ENCODE assay signal across 9 cellular contexts in genomic region chr2:237435844-237436590, GRCh38. TPM values are rescaled to one million over a fixed set of nuclear protein-coding genes. Genes with fewer than 3 reads are reported as not detected.
DNase-seq lines count a peak whose midpoint lies in the region; ATAC-seq and TF ChIP-seq lines count a peak whose summit lies in the region.
"Had no signal": no experiment of that assay in that cellular context is flagged by ENCODE, and none has a peak within 500 bp of the region (broad histone marks: within the 10 kb centered on the region; RNA-seq: fewer than 3 reads in every experiment).

No MANE protein-coding gene starts in this region.

- peak overlapping the region; percentile 48 for H3K27ac ChIP-seq in CD4-positive, alpha-beta T cell (ENCODE audit: low read depth, low read length)
- H3K27ac ChIP-seq in RWPE2 (ENCODE audit: poor library complexity, severe bottlenecking), result peak overlapping the region; percentile 94

- CTCF ChIA-PET in CD4-positive, alpha-beta T cell (lab: Charles Lee), result interaction anchor here (1.2 to 5.2 kb wide), 3 partner anchors 14 to 40 kb away, joined by 3 to 47 read pairs (median 21); no protein-coding TSS in a partner anchor

- H3K36me3 Mint-ChIP-seq in CD4-positive, alpha-beta T cell (ENCODE audit: low read depth), result no peaks in the 10 kb centered on the region

- H3K36me3 ChIP-seq in RWPE2 (ENCODE audit: low read depth), result no peaks in the 10 kb centered on the region

- peak overlapping the region; percentile 83 for H3K27ac Mint-ChIP-seq in CD4-positive, alpha-beta T cell

- ATAC-seq in CD4-positive, alpha-beta T cell (ENCODE audit: poor library complexity), result no peak
- ATAC-seq in RWPE2 (ENCODE audit: low read depth) (no peak), sciatic nerve (peak; percentile 94), HG03196 (IDR thresholded peaks at IDR 0.05; ENCODE audit: unreplicated experiment) (no peak)

- TF ChIP-seq CTCF in CD4-positive, alpha-beta T cell (IDR thresholded peaks at IDR 0.05), result no peak
- TF ChIP-seq CTCF in RWPE2 (IDR thresholded peaks at IDR 0.05; ENCODE audit: poor library complexity, severe bottlenecking) (no peak), fibroblast of the aortic adventitia (IDR thresholded peaks at IDR 0.05; ENCODE audit: insufficient read depth, low read length) (no peak)

- H3K9me3 Mint-ChIP-seq in CD4-positive, alpha-beta T cell, result no peaks in the 10 kb centered on the region

- no peaks in the 10 kb centered on the region for H3K9me3 ChIP-seq in CD4-positive, alpha-beta T cell (ENCODE audit: control insufficient read depth, low read length)
- no peaks in the 10 kb centered on the region for H3K9me3 ChIP-seq in RWPE2 (ENCODE audit: severe bottlenecking)

- no peaks in the 10 kb centered on the region for H3K27me3 Mint-ChIP-seq in CD4-positive, alpha-beta T cell

- peaks cover 85% of the 10 kb centered on the region for H3K4me1 Mint-ChIP-seq in CD4-positive, alpha-beta T cell (ENCODE audit: low read depth)

- intact Hi-C loops in CD4-positive, alpha-beta T cell (cut with DNase I, micrococcal nuclease), result loop anchor here in 1 of 2 experiments (2.0 to 10.0 kb wide), 2 partner anchors 15 to 239 kb away; no protein-coding TSS in a partner anchor
- intact Hi-C loops in sciatic nerve (cut with DNase I), result no loop called here

- H3K4me3 ChIP-seq in RWPE2 (ENCODE audit: severe bottlenecking) (no peak overlapping the region), fibroblast of the aortic adventitia (ENCODE audit: low read depth, low read length) (no peak overlapping the region)

- POLR2A ChIA-PET in CD4-positive, alpha-beta T cell (lab: Charles Lee), result interaction anchor here (1.9 kb wide), 1 partner anchor 40 kb away, joined by 7 read pairs; no protein-coding TSS in a partner anchor

- no peak for DNase-seq in CD4-positive, alpha-beta T cell
- DNase-seq in RWPE2 (ENCODE audit: low spot score) (no peak), fibroblast of the aortic adventitia (ENCODE audit: low read depth) (peak; percentile 83), sciatic nerve (ENCODE audit: low spot score) (no peak), SW 1271 (lab: John Stamatoyannopoulos, UW) (no peak), iPS-NIHi7 (ENCODE audit: extremely low spot score) (no peak), NCI-H1092 (lab: John Stamatoyannopoulos, UW) (no peak)
- DNase-seq: glutamatergic neuron had no signal

- H3K4me3 Mint-ChIP-seq in CD4-positive, alpha-beta T cell, result peak overlapping the region; percentile 40

- no peaks in the 10 kb centered on the region for H3K27me3 ChIP-seq in CD4-positive, alpha-beta T cell (ENCODE audit: control insufficient read depth, insufficient read depth, low read length)
- H3K27me3 ChIP-seq in RWPE2 (ENCODE audit: insufficient read depth, poor library complexity, severe bottlenecking), result no peaks in the 10 kb centered on the region

- peaks cover 29% of the 10 kb centered on the region for H3K4me1 ChIP-seq in RWPE2 (ENCODE audit: insufficient read depth, poor library complexity, severe bottlenecking)

RNA-seq across cellular contexts. Expression of gene COL6A3, which starts 22.1 kb away (rescaled TPM):
- total RNA-seq in CD4-positive, alpha-beta T cell, result 1 to 10 TPM; 1.3 TPM
- 1,372 and 1,478 TPM in 2 replicates for total RNA-seq in fibroblast of the aortic adventitia (ENCODE audit: low replicate concordance)
- total RNA-seq in sciatic nerve, result 198 TPM

RNA-seq across cellular contexts. Expression of gene MLPH, which starts 51.0 kb away (rescaled TPM):
- total RNA-seq in CD4-positive, alpha-beta T cell, result under 1 TPM in 1 of 2 experiments, not detected in 1; 0.39 TPM
- 5.2 and 6.1 TPM in 2 replicates for total RNA-seq in fibroblast of the aortic adventitia (ENCODE audit: low replicate concordance)
- 25.5 TPM for total RNA-seq in sciatic nerve

Comparison
In these comparisons a context has a peak if more than half of its experiments do, and no peak if none do; other contexts are left out.
1. RNA of gene COL6A3, which starts 22.1 kb away (total RNA-seq): 1,372 to 1,478 TPM in fibroblast of the aortic adventitia and 198 TPM in sciatic nerve (single experiment); 1.3 TPM in CD4-positive, alpha-beta T cell; every median in the first group is over 10 times any median in the second.